In the genomic region with DNA sequence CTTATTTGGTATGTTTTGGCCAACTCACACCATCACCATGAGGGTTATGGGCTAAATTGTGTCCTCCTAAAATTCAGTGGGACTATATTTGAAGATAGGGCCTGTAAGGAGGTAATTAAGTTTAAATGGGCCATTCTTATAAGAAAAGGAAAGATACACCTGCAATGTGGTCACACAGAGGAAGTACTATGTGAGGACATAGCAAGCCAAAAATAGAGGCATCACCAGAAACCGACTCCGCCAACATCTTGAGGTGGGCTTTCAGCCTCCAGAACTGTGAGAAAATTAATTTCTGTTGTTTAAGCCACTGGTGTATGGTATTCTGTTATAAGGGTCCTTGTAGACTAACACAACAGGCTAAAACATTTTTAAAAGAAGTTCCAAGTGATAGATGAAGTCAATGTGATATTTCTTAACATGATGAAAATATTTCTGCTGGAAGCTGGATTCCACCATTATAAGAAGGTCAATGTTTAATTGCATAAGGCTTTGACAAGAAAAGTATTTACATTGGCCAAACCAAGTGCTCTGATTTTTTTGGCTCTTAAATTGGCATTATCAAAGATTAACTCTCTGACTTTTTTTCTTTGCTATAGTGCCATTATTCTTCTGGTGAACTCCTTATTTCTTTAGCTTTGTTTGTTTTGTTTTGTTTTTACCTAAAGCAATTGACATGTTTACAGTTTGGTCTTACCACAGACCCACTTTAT, we compare ENCODE assay signal across 16 cellular contexts.
"Had no signal": no experiment of that assay in that cellular context is flagged by ENCODE, and none has a peak within 500 bp of the region (broad histone marks: within the 10 kb centered on the region; RNA-seq: fewer than 3 reads in every experiment).

No MANE protein-coding gene starts in this region.

- H3K4me3 ChIP-seq: suprapubic skin, upper lobe of right lung had no signal

- H3K9me3 Mint-ChIP-seq: activated CD4-positive, alpha-beta memory T cell treated with anti-CD3 and anti-CD28 coated beads for 36 hours; activated naive CD8-positive, alpha-beta T cell treated with anti-CD3 and anti-CD28 coated beads for 36 hours had no signal

- ATAC-seq: left ventricle myocardium superior; stimulated activated naive CD8-positive, alpha-beta T cell treated with anti-CD3 and anti-CD28 coated beads, Interleukin-15, Interleukin-2, amounts not matched to agents 100 U/mL and 50 U/mL, for 24 hours; upper lobe of right lung had no signal

- H3K9me3 ChIP-seq: suprapubic skin, upper lobe of right lung had no signal

- H3K36me3 ChIP-seq: suprapubic skin, upper lobe of right lung had no signal

- H3K27ac ChIP-seq: suprapubic skin, upper lobe of right lung had no signal

- H3K4me1 Mint-ChIP-seq: activated naive CD8-positive, alpha-beta T cell treated with anti-CD3 and anti-CD28 coated beads for 36 hours had no signal

- H3K4me3 Mint-ChIP-seq: activated CD4-positive, alpha-beta memory T cell treated with anti-CD3 and anti-CD28 coated beads for 36 hours; activated naive CD8-positive, alpha-beta T cell treated with anti-CD3 and anti-CD28 coated beads for 36 hours had no signal

- H3K27me3 Mint-ChIP-seq: activated CD4-positive, alpha-beta memory T cell treated with anti-CD3 and anti-CD28 coated beads for 36 hours; activated naive CD8-positive, alpha-beta T cell treated with anti-CD3 and anti-CD28 coated beads for 36 hours had no signal

- H3K27me3 ChIP-seq: suprapubic skin, upper lobe of right lung had no signal

- DNase-seq: activated CD4-positive, alpha-beta memory T cell treated with anti-CD3 and anti-CD28 coated beads for 36 hours; activated CD4-positive, alpha-beta T cell treated with anti-CD3 and anti-CD28 coated beads for 1 hour; activated gamma-delta T cell treated with Interleukin-2 at 50 U/mL for 16 hours; activated naive CD8-positive, alpha-beta T cell treated with anti-CD3 and anti-CD28 coated beads for 36 hours; activated T-cell treated with anti-CD3 and anti-CD28 coated beads, Interleukin-2, amount 50 U/mL, for 48 hours; anterior cingulate cortex; cerebellar nuclear complex; dermis blood vessel endothelial cell; erythroblast; left ventricle myocardium superior; mesendoderm; stimulated activated CD4-positive, alpha-beta T cell treated with anti-CD3 and anti-CD28 coated beads, Interleukin-4, amount 100 ng/mL, for 1 hour; stimulated activated CD8-positive, alpha-beta memory T cell treated with anti-CD3 and anti-CD28 coated beads, Interleukin-4, amount 100 ng/mL, for 48 hours; stimulated activated naive CD8-positive, alpha-beta T cell treated with anti-CD3 and anti-CD28 coated beads, Interleukin-15, Interleukin-2, amounts not matched to agents 100 U/mL and 50 U/mL, for 24 hours; upper lobe of right lung had no signal

- H3K36me3 Mint-ChIP-seq: activated CD4-positive, alpha-beta memory T cell treated with anti-CD3 and anti-CD28 coated beads for 36 hours; activated naive CD8-positive, alpha-beta T cell treated with anti-CD3 and anti-CD28 coated beads for 36 hours had no signal

- H3K27ac Mint-ChIP-seq: activated CD4-positive, alpha-beta memory T cell treated with anti-CD3 and anti-CD28 coated beads for 36 hours; activated naive CD8-positive, alpha-beta T cell treated with anti-CD3 and anti-CD28 coated beads for 36 hours had no signal
